In the genomic region with DNA sequence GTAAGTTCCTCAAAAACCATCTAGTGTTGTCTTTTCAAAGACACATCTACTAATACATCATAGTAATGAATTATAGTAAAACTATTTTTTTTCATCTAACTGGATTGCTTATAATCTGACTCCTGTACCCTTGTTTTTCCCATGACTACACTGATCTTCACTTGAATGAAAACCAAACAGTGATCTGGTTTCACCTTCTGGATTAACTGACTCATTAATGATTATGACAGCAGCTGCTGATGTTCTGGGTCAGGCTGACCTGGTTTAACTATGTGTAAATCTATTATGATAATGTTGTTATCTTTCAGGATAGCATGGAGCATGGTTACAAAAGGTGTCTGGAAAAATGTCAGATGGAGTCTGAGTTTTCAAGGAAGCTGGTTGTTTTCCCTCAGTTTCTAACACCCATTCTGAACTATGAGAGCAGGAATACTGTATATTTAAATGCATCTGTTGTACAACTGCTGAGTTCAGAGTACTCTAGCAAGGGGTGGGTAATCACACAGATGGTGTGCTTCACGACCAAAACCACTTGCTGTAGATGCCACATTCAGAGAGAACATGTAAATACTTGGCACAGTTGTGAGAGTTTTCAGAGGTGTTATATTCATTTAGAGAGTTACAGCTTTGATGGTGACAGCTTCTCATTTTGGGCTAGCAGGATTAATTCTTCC, we compare ENCODE assay signal across 11 cellular contexts.
A peak's percentile ranks its signal among the peaks of the same experiment; 100 is the strongest.
DNase-seq lines count a peak whose midpoint lies in the region; ATAC-seq, FAIRE-seq and TF ChIP-seq lines count a peak whose summit lies in the region.
"Had no signal": no experiment of that assay in that cellular context is flagged by ENCODE, and none has a peak within 500 bp of the region (broad histone marks: within the 10 kb centered on the region; RNA-seq: fewer than 3 reads in every experiment).

No MANE protein-coding gene starts in this region.

- H3K36me3 Mint-ChIP-seq in natural killer cell: no peaks in the 10 kb centered on the region

- no peak for TF ChIP-seq CTCF in natural killer cell (IDR thresholded peaks at IDR 0.05)

- intact Hi-C loops in natural killer cell (cut with micrococcal nuclease): loop anchor here (2.0 to 10.0 kb wide), 6 partner anchors 16 to 576 kb away; partner anchors contain the start of genes PPA2 and TET2

- peaks cover 3 to 7% of the 10 kb centered on the region in 2 donors for H3K9me3 Mint-ChIP-seq in natural killer cell

- H3K27me3 Mint-ChIP-seq in natural killer cell (ENCODE audit: low read depth in 2 of 2): no peaks in the 10 kb centered on the region

- no peak for FAIRE-seq in frontal cortex (lab: Jason Lieb, UNC)

- peaks cover 63 to 71% of the 10 kb centered on the region in 2 donors for H3K4me1 Mint-ChIP-seq in natural killer cell
- H3K4me1 Mint-ChIP-seq: WTC11 had no signal

- peak overlapping the region; percentile 76 for H3K4me3 Mint-ChIP-seq in natural killer cell
- H3K4me3 Mint-ChIP-seq: WTC11 had no signal

- H3K27ac Mint-ChIP-seq in natural killer cell: peak overlapping the region; percentile 88 to 91
- H3K27ac Mint-ChIP-seq: WTC11 had no signal

- DNase-seq in DMS153 (lab: John Stamatoyannopoulos, UW): peak; percentile 50
- DNase-seq in DMS153 treated with DMSO at 0.1 percent for 48 hours (lab: John Stamatoyannopoulos, UW; ENCODE audit: unreplicated experiment): no peak
- DNase-seq in NCI-H524 treated with DMSO at 0.1 percent for 48 hours (lab: John Stamatoyannopoulos, UW): peak; percentile 58
- DNase-seq in natural killer cell: peak; percentile 33
- no peak for DNase-seq in frontal cortex (ENCODE audit: low spot score in 2 of 2)
- no peak for DNase-seq in activated CD4-positive, CD25-positive, alpha-beta regulatory T cell (lab: John Stamatoyannopoulos, UW)
- DNase-seq: NCI-H526; stimulated activated CD4-positive, alpha-beta T cell treated with anti-CD3 and anti-CD28 coated beads, Interleukin-2, amount 100 ng/mL, for 48 hours had no signal

- ATAC-seq in HG02759 (IDR thresholded peaks at IDR 0.05; ENCODE audit: unreplicated experiment) (peak; percentile 64), natural killer cell (peak; percentile 85 to 95 (median 92)), GM21447 (IDR thresholded peaks at IDR 0.05; ENCODE audit: unreplicated experiment) (no peak)
- ATAC-seq: WTC11 had no signal

Comparison
In these comparisons a context has a peak if more than half of its experiments do, and no peak if none do; other contexts are left out.
1. DNase-seq: peak in DMS153 (single experiment), NCI-H524 treated with DMSO at 0.1 percent for 48 hours (single experiment) and natural killer cell (single experiment); none in DMS153 treated with DMSO at 0.1 percent for 48 hours (single experiment), frontal cortex (0 of 2) and activated CD4-positive, CD25-positive, alpha-beta regulatory T cell (0 of 4).